9 cellular contexts compared by ENCODE assay signal in the genomic region with DNA sequence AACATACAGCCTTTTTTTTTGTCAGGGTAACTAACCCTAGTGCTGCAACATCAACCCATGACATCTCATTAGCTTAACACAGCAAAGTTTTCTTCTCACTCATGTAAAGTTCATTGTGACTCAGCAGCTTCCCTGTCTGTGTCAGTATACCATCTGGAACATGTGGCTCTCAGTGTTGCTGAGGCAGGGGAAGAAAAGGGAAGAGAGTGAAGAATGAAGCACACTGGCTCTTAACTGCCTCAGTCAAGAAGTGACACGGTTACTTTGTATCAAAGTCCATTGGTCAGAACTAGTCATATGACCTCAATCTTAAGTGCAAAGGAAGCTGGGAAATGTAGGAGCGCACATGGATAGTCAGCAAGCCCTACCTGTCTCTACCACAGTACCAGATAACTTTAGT.
A peak's percentile ranks its signal among the peaks of the same experiment; 100 is the strongest.
DNase-seq lines count a peak whose midpoint lies in the region; ATAC-seq and TF ChIP-seq lines count a peak whose summit lies in the region.
"Had no signal": no experiment of that assay in that cellular context is flagged by ENCODE, and none has a peak within 500 bp of the region (broad histone marks: within the 10 kb centered on the region; RNA-seq: fewer than 3 reads in every experiment).

No MANE protein-coding gene starts in this region.

- no peaks in the 10 kb centered on the region for H3K79me1 ChIP-seq in neuronal stem cell (ENCODE audit: low read depth, low read length)

- H3K27me3 ChIP-seq in neuronal stem cell (ENCODE audit: control insufficient read depth in 3 of 3, insufficient read depth in 3 of 3, low read depth in 1 of 3, low read length in 3 of 3) (no peaks in the 10 kb centered on the region), thyroid gland (no peaks in the 10 kb centered on the region)
- H3K27me3 ChIP-seq: cardiac muscle cell had no signal

- H2BK12ac ChIP-seq in neuronal stem cell (ENCODE audit: low read length), result no peak overlapping the region

- no peak overlapping the region for H3K4me2 ChIP-seq in neuronal stem cell (ENCODE audit: insufficient read depth, low read length, poor library complexity, severe bottlenecking)

- H3K4me3 ChIP-seq in choroid plexus epithelial cell (ENCODE audit: low read depth, low read length), result no peak overlapping the region
- H3K4me3 ChIP-seq in neuronal stem cell (ENCODE audit: low read length in 2 of 2), result no peak overlapping the region
- H3K4me3 ChIP-seq in thyroid gland (replicated peaks in 1 of 3), result no peak overlapping the region
- H3K4me3 ChIP-seq: cardiac muscle cell had no signal

- H3K14ac ChIP-seq in neuronal stem cell (ENCODE audit: low read length), result no peak overlapping the region

- H3K4me1 ChIP-seq in neuronal stem cell (ENCODE audit: control insufficient read depth in 2 of 2, insufficient read depth in 1 of 2, low read depth in 1 of 2, low read length in 2 of 2), result peaks cover 0 to 2% of the 10 kb centered on the region in 2 donors
- H3K4me1 ChIP-seq in thyroid gland, result no peaks in the 10 kb centered on the region

- in situ Hi-C loops in G401 (cut with HindIII; ENCODE audit: low sequenced_read_pairs), result no loop called here

- H2AK5ac ChIP-seq in neuronal stem cell (ENCODE audit: low read depth, low read length), result no peak overlapping the region

- H2BK120ac ChIP-seq in neuronal stem cell (ENCODE audit: low read depth, low read length), result no peak overlapping the region

- H3K4ac ChIP-seq in neuronal stem cell (ENCODE audit: low read length), result no peak overlapping the region

- no peak overlapping the region for H3K18ac ChIP-seq in neuronal stem cell (ENCODE audit: low read length)

- H4K8ac ChIP-seq in neuronal stem cell (ENCODE audit: low read depth, low read length), result no peak overlapping the region

- no peak for TF ChIP-seq CTCF in choroid plexus epithelial cell (conservative IDR thresholded peaks at IDR 0.05; ENCODE audit: low read depth, low read length)
- no peak for TF ChIP-seq CTCF in thyroid gland (IDR thresholded peaks at IDR 0.05)

- no peak overlapping the region for H3K9ac ChIP-seq in neuronal stem cell (ENCODE audit: low read depth, low read length, poor library complexity)

- no peaks in the 10 kb centered on the region for H3K9me3 ChIP-seq in neuronal stem cell (replicated peaks in 1 of 2; ENCODE audit: control insufficient read depth in 2 of 2, insufficient read depth in 1 of 2, low read depth in 1 of 2, low read length in 2 of 2)
- no peaks in the 10 kb centered on the region for H3K9me3 ChIP-seq in thyroid gland

- peak overlapping the region; percentile 65 for H2AFZ ChIP-seq in neuronal stem cell (ENCODE audit: low read length)

- ATAC-seq in GM21515 (IDR thresholded peaks at IDR 0.05; ENCODE audit: unreplicated experiment), result peak; percentile 67

- peak; percentile 55 for DNase-seq in DMS53 (lab: John Stamatoyannopoulos, UW)
- DNase-seq in Kasumi-1 (lab: John Stamatoyannopoulos, UW), result peak; percentile 72 to 85
- DNase-seq in choroid plexus epithelial cell (ENCODE audit: low read depth), result peak; percentile 79
- no peak for DNase-seq in neuronal stem cell (ENCODE audit: low spot score)
- DNase-seq in thyroid gland, result no peak
- no peak for DNase-seq in activated effector memory CD4-positive, alpha-beta T cell treated with anti-CD3 and anti-CD28 coated beads, Interleukin-2, amount 50 U/mL, for 16 hours
- DNase-seq in G401 (ENCODE audit: low spot score), result no peak

- H3K36me3 ChIP-seq in neuronal stem cell (replicated peaks in 1 of 2; ENCODE audit: control insufficient read depth in 2 of 2, insufficient read depth in 2 of 2, low read length in 2 of 2) (no peaks in the 10 kb centered on the region), thyroid gland (no peaks in the 10 kb centered on the region)
- H3K36me3 ChIP-seq: cardiac muscle cell had no signal

- WGBS in neuronal stem cell (ENCODE audit: extremely low coverage in 2 of 2, insufficient read length in 2 of 2, insufficient replicate concordance in 1 of 2), 2 donors, result no CpG with 5 or more reads among the region's 2 CpGs
- 77 to 81% methylated on average over 2 of the region's 2 CpGs for WGBS in thyroid gland, 2 donors

- intact Hi-C loops in thyroid gland (cut with DNase I), result no loop called here

- no peak overlapping the region for H4K91ac ChIP-seq in neuronal stem cell (ENCODE audit: low read depth, low read length, poor library complexity)

- no peak overlapping the region for H2BK15ac ChIP-seq in neuronal stem cell (ENCODE audit: low read length)

- no peak overlapping the region for H2BK5ac ChIP-seq in neuronal stem cell (ENCODE audit: low read length)

- H3K27ac ChIP-seq in neuronal stem cell (replicated peaks; ENCODE audit: low read length) (no peak overlapping the region), thyroid gland (no peak overlapping the region)
- H3K27ac ChIP-seq: cardiac muscle cell had no signal

- no peak overlapping the region for H3K23ac ChIP-seq in neuronal stem cell (ENCODE audit: low read depth, low read length, poor library complexity)

- no peak for TF ChIP-seq POLR2A in thyroid gland (IDR thresholded peaks at IDR 0.05)

Comparison
In these comparisons a context has a peak if more than half of its experiments do, and no peak if none do; other contexts are left out.
1. DNase-seq: peak in DMS53 (single experiment), Kasumi-1 (2 of 2) and choroid plexus epithelial cell (single experiment); none in neuronal stem cell (single experiment), thyroid gland (0 of 2), activated effector memory CD4-positive, alpha-beta T cell treated with anti-CD3 and anti-CD28 coated beads, Interleukin-2, amount 50 U/mL, for 16 hours (single experiment) and G401 (single experiment).